Comparison of ENCODE assay signal across 21 cellular contexts in genomic region chr2:17162721-17163120, GRCh38.
DNase-seq lines count a peak whose midpoint lies in the region; TF ChIP-seq lines count a peak whose summit lies in the region.
"Had no signal": no experiment of that assay in that cellular context is flagged by ENCODE, and none has a peak within 500 bp of the region (broad histone marks: within the 10 kb centered on the region; RNA-seq: fewer than 3 reads in every experiment).

No MANE protein-coding gene starts in this region.

- no peak for TF ChIP-seq CTCF in fibroblast of villous mesenchyme (IDR thresholded peaks at IDR 0.05; ENCODE audit: insufficient read depth, low read depth, low read length)

- DNase-seq in NCI-H1092 (lab: John Stamatoyannopoulos, UW) (peak; percentile 33), NCI-H2081 treated with DMSO at 0.1 percent for 48 hours (lab: John Stamatoyannopoulos, UW) (peak; percentile 75), NCI-H748 treated with DMSO at 0.1 percent for 48 hours (lab: John Stamatoyannopoulos, UW) (peak; percentile 41), fibroblast of villous mesenchyme (ENCODE audit: low read depth) (peak; percentile 17), midbrain (lab: John Stamatoyannopoulos, UW) (no peak), MV-4-11 (lab: John Stamatoyannopoulos, UW) (no peak), mesenteric fat pad (ENCODE audit: low spot score) (no peak)
- DNase-seq: ACHN, AML-193, DND-41, GDM1, NCI-H1048, NCI-H2029, NCI-H226, NCI-H82, Right ventricle myocardium superior, T-helper 1 cell, T1000 had no signal

- no peak overlapping the region for H3K4me3 ChIP-seq in fibroblast of villous mesenchyme (ENCODE audit: low read depth, low read length)
- H3K4me3 ChIP-seq: GM12878, GM23338, K562 had no signal

Comparison
In these comparisons a context has a peak if more than half of its experiments do, and no peak if none do; other contexts are left out.
1. DNase-seq: peak in NCI-H1092 (single experiment), NCI-H2081 treated with DMSO at 0.1 percent for 48 hours (single experiment), NCI-H748 treated with DMSO at 0.1 percent for 48 hours (single experiment) and fibroblast of villous mesenchyme (single experiment); none in midbrain (single experiment), MV-4-11 (single experiment) and mesenteric fat pad (single experiment).